Comparison of ENCODE assay signal across 1 cellular context in the genomic region with DNA sequence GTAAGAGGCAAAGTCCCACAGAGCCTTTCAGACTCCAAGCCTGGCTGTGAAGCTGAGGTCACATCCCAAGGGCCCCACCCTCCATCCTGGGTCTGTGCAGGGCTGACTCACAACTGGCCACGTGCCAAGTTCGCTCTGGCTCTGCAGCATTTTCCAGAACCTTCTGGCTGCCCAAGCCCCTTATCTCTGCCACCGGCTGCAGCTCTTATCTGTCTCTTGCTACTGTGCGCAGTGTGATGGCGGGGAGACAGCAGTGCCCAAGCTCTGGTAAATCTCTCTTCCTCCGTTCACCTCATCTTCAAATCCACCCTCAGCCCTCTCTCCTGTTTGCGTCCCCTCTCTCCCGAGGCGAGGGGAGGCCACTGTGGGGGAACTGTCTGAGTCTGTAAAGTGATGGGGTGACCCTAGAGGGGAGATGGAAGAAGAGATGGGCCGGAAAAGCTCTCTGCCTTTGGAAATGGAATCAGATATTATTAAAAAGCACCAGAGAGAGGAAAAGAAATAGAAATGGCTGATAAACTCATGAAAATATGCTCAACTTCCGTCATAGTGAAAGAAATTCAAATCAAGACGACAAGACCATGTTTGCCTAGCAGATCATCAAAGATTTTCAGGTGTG.
TF ChIP-seq lines count a peak whose summit lies in the region.

No MANE protein-coding gene starts in this region.

TF ChIP-seq in HEK293, 187 proteins besides CTCF, POLR2A, EP300 and RAD21 (continued from another document):
- TF ChIP-seq, protein P1, sequence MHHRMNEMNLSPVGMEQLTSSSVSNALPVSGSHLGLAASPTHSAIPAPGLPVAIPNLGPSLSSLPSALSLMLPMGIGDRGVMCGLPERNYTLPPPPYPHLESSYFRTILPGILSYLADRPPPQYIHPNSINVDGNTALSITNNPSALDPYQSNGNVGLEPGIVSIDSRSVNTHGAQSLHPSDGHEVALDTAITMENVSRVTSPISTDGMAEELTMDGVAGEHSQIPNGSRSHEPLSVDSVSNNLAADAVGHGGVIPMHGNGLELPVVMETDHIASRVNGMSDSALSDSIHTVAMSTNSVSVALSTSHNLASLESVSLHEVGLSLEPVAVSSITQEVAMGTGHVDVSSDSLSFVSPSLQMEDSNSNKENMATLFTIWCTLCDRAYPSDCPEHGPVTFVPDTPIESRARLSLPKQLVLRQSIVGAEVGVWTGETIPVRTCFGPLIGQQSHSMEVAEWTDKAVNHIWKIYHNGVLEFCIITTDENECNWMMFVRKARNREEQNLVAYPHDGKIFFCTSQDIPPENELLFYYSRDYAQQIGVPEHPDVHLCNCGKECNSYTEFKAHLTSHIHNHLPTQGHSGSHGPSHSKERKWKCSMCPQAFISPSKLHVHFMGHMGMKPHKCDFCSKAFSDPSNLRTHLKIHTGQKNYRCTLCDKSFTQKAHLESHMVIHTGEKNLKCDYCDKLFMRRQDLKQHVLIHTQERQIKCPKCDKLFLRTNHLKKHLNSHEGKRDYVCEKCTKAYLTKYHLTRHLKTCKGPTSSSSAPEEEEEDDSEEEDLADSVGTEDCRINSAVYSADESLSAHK (tag by site-specific recombination; IDR thresholded peaks at IDR 0.05) = no peak
- TF ChIP-seq ZNF133 (tag by site-specific recombination; IDR thresholded peaks at IDR 0.05) (no peak), ZNF549 (tag by site-specific recombination; IDR thresholded peaks at IDR 0.05) (no peak), ZNF19 (tag by site-specific recombination; IDR thresholded peaks at IDR 0.05; ENCODE audit: low read depth) (no peak), ZBTB48 (tag by site-specific recombination; IDR thresholded peaks at IDR 0.05) (no peak), ZNF571 (tag by site-specific recombination; IDR thresholded peaks at IDR 0.05) (0 out of 2 replicates have a peak, but pooled peaks have one; percentile 34), HOXA7 (CRISPR knock-in tag; IDR thresholded peaks at IDR 0.05; ENCODE audit: borderline replicate concordance) (no peak), ZEB2 (tag by site-specific recombination; IDR thresholded peaks at IDR 0.05) (peak; percentile 66), ZNF624 (tag by site-specific recombination; IDR thresholded peaks at IDR 0.05) (0 out of 2 replicates have a peak, but pooled peaks have one; percentile 35), ZNF747 (tag by site-specific recombination; IDR thresholded peaks at IDR 0.05) (no peak), ZNF157 (tag by site-specific recombination; IDR thresholded peaks at IDR 0.05) (no peak), KLF1 (tag by site-specific recombination; IDR thresholded peaks at IDR 0.05) (peak; percentile 52), ZNF561 (tag by site-specific recombination; IDR thresholded peaks at IDR 0.05; ENCODE audit: borderline replicate concordance) (peak; percentile 77; the same call in 1 of the 2 replicates), ZNF112 (tag by site-specific recombination; IDR thresholded peaks at IDR 0.05) (peak; percentile 67; the same call in 1 of the 2 replicates), YY2 (tag by site-specific recombination; IDR thresholded peaks at IDR 0.05) (no peak), ZNF677 (tag by site-specific recombination; IDR thresholded peaks at IDR 0.05) (peak; percentile 74), ZNF274 (IDR thresholded peaks at IDR 0.05; ENCODE audit: low read length) (no peak), ZNF274 (tag by site-specific recombination; IDR thresholded peaks at IDR 0.05; ENCODE audit: borderline replicate concordance) (no peak), KLF16 (tag by site-specific recombination; IDR thresholded peaks at IDR 0.05) (0 out of 2 replicates have a peak, but pooled peaks have one; percentile 49), ZNF660 (tag by site-specific recombination; IDR thresholded peaks at IDR 0.05) (peak; percentile 98), IKZF3 (tag by site-specific recombination; IDR thresholded peaks at IDR 0.05) (peak; percentile 71), GLIS1 (tag by site-specific recombination; IDR thresholded peaks at IDR 0.05) (peak; percentile 39; the same call in 1 of the 2 replicates), ZNF202 (tag by site-specific recombination; IDR thresholded peaks at IDR 0.05; ENCODE audit: borderline replicate concordance) (no peak), ZNF184 (tag by site-specific recombination; IDR thresholded peaks at IDR 0.05) (peak; percentile 94; the same call in 1 of the 2 replicates), ZNF394 (tag by site-specific recombination; IDR thresholded peaks at IDR 0.05; ENCODE audit: borderline replicate concordance) (no peak), MEIS1 (CRISPR knock-in tag; IDR thresholded peaks at IDR 0.05; ENCODE audit: borderline replicate concordance) (no peak), ZNF114 (tag by site-specific recombination; IDR thresholded peaks at IDR 0.05) (no peak), ZNF473 (tag by site-specific recombination; IDR thresholded peaks at IDR 0.05) (no peak), ZNF426 (tag by site-specific recombination; IDR thresholded peaks at IDR 0.05) (no peak), OSR2 (tag by site-specific recombination; IDR thresholded peaks at IDR 0.05) (peak; percentile 75), ZFP37 (tag by site-specific recombination; IDR thresholded peaks at IDR 0.05) (no peak), ZNF341 (tag by site-specific recombination; IDR thresholded peaks at IDR 0.05; ENCODE audit: low read depth) (no peak), ZNF544 (tag by site-specific recombination; IDR thresholded peaks at IDR 0.05) (peak; percentile 84), KLF10 (tag by site-specific recombination; IDR thresholded peaks at IDR 0.05) (peak; percentile 66; the same call in 1 of the 2 replicates), ZIC2 (tag by site-specific recombination; IDR thresholded peaks at IDR 0.05) (peak; percentile 28; the same call in 1 of the 2 replicates), ZNF701 (tag by site-specific recombination; IDR thresholded peaks at IDR 0.05) (no peak), ZNF600 (tag by site-specific recombination; IDR thresholded peaks at IDR 0.05) (peak; percentile 71), EGR2 (tag by site-specific recombination; IDR thresholded peaks at IDR 0.05; ENCODE audit: low read depth) (no peak), ZNF366 (tag by site-specific recombination; conservative IDR thresholded peaks at IDR 0.05) (peak; percentile 68; the same call in 1 of the 2 replicates), ZFP3 (tag by site-specific recombination; IDR thresholded peaks at IDR 0.05; ENCODE audit: low read depth) (no peak), ZNF658 (tag by site-specific recombination; IDR thresholded peaks at IDR 0.05) (no peak)
- TF ChIP-seq, protein P2, sequence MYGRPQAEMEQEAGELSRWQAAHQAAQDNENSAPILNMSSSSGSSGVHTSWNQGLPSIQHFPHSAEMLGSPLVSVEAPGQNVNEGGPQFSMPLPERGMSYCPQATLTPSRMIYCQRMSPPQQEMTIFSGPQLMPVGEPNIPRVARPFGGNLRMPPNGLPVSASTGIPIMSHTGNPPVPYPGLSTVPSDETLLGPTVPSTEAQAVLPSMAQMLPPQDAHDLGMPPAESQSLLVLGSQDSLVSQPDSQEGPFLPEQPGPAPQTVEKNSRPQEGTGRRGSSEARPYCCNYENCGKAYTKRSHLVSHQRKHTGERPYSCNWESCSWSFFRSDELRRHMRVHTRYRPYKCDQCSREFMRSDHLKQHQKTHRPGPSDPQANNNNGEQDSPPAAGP (tag by site-specific recombination; IDR thresholded peaks at IDR 0.05) = peak; percentile 77
- TF ChIP-seq, protein P3, sequence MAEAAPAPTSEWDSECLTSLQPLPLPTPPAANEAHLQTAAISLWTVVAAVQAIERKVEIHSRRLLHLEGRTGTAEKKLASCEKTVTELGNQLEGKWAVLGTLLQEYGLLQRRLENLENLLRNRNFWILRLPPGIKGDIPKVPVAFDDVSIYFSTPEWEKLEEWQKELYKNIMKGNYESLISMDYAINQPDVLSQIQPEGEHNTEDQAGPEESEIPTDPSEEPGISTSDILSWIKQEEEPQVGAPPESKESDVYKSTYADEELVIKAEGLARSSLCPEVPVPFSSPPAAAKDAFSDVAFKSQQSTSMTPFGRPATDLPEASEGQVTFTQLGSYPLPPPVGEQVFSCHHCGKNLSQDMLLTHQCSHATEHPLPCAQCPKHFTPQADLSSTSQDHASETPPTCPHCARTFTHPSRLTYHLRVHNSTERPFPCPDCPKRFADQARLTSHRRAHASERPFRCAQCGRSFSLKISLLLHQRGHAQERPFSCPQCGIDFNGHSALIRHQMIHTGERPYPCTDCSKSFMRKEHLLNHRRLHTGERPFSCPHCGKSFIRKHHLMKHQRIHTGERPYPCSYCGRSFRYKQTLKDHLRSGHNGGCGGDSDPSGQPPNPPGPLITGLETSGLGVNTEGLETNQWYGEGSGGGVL (tag by site-specific recombination; IDR thresholded peaks at IDR 0.05) = peak; percentile 45
- TF ChIP-seq, protein P4, sequence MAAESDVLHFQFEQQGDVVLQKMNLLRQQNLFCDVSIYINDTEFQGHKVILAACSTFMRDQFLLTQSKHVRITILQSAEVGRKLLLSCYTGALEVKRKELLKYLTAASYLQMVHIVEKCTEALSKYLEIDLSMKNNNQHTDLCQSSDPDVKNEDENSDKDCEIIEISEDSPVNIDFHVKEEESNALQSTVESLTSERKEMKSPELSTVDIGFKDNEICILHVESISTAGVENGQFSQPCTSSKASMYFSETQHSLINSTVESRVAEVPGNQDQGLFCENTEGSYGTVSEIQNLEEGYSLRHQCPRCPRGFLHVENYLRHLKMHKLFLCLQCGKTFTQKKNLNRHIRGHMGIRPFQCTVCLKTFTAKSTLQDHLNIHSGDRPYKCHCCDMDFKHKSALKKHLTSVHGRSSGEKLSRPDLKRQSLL (tag by site-specific recombination; IDR thresholded peaks at IDR 0.05) = peak; percentile 29; the same call in 1 of the 2 replicates
- TF ChIP-seq, protein P5, sequence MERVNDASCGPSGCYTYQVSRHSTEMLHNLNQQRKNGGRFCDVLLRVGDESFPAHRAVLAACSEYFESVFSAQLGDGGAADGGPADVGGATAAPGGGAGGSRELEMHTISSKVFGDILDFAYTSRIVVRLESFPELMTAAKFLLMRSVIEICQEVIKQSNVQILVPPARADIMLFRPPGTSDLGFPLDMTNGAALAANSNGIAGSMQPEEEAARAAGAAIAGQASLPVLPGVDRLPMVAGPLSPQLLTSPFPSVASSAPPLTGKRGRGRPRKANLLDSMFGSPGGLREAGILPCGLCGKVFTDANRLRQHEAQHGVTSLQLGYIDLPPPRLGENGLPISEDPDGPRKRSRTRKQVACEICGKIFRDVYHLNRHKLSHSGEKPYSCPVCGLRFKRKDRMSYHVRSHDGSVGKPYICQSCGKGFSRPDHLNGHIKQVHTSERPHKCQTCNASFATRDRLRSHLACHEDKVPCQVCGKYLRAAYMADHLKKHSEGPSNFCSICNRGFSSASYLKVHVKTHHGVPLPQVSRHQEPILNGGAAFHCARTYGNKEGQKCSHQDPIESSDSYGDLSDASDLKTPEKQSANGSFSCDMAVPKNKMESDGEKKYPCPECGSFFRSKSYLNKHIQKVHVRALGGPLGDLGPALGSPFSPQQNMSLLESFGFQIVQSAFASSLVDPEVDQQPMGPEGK (tag by site-specific recombination; IDR thresholded peaks at IDR 0.05) = peak; percentile 41; the same call in 1 of the 2 replicates
- TF ChIP-seq, protein P6, sequence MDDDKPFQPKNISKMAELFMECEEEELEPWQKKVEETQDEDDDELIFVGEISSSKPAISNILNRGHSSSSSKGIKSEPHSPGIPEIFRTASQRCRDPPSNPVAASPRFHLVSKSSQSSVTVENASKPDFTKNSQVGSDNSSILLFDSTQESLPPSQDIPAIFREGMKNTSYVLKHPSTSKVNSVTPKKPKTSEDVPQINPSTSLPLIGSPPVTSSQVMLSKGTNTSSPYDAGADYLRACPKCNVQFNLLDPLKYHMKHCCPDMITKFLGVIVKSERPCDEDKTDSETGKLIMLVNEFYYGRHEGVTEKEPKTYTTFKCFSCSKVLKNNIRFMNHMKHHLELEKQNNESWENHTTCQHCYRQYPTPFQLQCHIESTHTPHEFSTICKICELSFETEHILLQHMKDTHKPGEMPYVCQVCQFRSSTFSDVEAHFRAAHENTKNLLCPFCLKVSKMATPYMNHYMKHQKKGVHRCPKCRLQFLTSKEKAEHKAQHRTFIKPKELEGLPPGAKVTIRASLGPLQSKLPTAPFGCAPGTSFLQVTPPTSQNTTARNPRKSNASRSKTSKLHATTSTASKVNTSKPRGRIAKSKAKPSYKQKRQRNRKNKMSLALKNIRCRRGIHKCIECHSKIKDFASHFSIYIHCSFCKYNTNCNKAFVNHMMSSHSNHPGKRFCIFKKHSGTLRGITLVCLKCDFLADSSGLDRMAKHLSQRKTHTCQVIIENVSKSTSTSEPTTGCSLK (tag by site-specific recombination; IDR thresholded peaks at IDR 0.05) = no peak
TF ChIP-seq in HEK293: peak in this region for 27.
